In the genomic region with DNA sequence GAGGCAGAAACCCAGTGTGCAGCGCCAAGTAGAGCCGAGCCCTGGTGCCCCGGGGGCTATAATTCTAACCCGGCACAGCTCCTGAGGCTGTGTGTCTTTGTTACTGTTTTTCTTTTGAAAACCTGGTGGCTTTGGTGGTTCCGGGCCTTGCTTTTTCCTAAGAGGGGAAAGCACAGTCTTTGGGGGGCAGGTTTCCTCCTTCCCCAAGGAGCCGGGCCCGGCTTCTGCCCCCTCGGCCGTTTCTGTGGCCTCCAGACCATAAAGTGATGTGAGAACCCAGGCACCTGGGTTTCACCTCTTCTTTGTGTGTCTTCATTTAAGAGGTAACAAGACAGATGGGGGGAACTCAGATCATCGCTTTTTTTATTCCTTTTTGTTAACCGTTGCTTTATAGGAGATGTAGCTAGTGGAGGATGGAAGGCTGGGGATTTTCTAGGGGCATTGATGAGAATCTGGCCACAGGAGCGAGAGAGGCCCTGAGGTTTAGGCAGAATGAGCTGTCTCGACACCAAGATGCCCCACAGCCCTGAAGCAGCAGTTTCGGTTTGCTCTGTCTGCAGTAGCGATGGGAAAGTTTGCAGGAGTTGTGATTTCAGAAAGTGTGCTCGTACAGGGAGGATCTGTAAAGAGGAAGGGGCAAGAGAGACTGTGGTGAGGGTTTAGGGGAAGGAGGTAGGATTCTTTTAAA, we compare ENCODE assay signal across 8 cellular contexts.
DNase-seq lines count a peak whose midpoint lies in the region; ATAC-seq and TF ChIP-seq lines count a peak whose summit lies in the region.

No MANE protein-coding gene starts in this region.

- H3K27ac ChIP-seq in CD4-positive, alpha-beta memory T cell (ENCODE audit: low read depth, low read length) = peak overlapping the region; percentile 63
- no peak overlapping the region for H3K27ac ChIP-seq in ascending aorta

- peak; percentile 80 for ATAC-seq in HG03064 (IDR thresholded peaks at IDR 0.05; ENCODE audit: low read depth, unreplicated experiment)
- peak; percentile 98 for ATAC-seq in activated T-helper 17 cell treated with anti-CD3 and anti-CD28 coated beads, Interleukin-2, amount 50 U/mL, for 72 hours (replicated peaks)

- H3K27me3 ChIP-seq in CD4-positive, alpha-beta memory T cell (ENCODE audit: insufficient read depth, low read length) = no peaks in the 10 kb centered on the region
- no peaks in the 10 kb centered on the region for H3K27me3 ChIP-seq in ascending aorta

- peak overlapping the region in 1 of 2 donors; percentile 27 for H3K4me3 ChIP-seq in CD4-positive, alpha-beta memory T cell (ENCODE audit: low read length in 2 of 2)
- H3K4me3 ChIP-seq in ascending aorta = no peak overlapping the region

- H3K4me1 ChIP-seq in CD4-positive, alpha-beta memory T cell (ENCODE audit: insufficient read depth, low read length) = peaks cover 5% of the 10 kb centered on the region
- no peaks in the 10 kb centered on the region for H3K4me1 ChIP-seq in ascending aorta

- peak overlapping the region; percentile 84 to 91 (median 88) for H3K4me3 Mint-ChIP-seq in CD4-positive, alpha-beta memory T cell
- peak overlapping the region; percentile 61 for H3K4me3 Mint-ChIP-seq in activated T-helper 17 cell treated with anti-CD3 and anti-CD28 coated beads, Interleukin-2, amount 50 U/mL, for 72 hours

- no peaks in the 10 kb centered on the region for H3K9me3 Mint-ChIP-seq in CD4-positive, alpha-beta memory T cell
- no peaks in the 10 kb centered on the region for H3K9me3 Mint-ChIP-seq in activated T-helper 17 cell treated with anti-CD3 and anti-CD28 coated beads, Interleukin-2, amount 50 U/mL, for 72 hours

- peak overlapping the region; percentile 74 to 98 (median 94) for H3K27ac Mint-ChIP-seq in CD4-positive, alpha-beta memory T cell
- peak overlapping the region; percentile 17 for H3K27ac Mint-ChIP-seq in activated T-helper 17 cell treated with anti-CD3 and anti-CD28 coated beads, Interleukin-2, amount 50 U/mL, for 72 hours

- H3K36me3 ChIP-seq in CD4-positive, alpha-beta memory T cell (ENCODE audit: insufficient read depth, low read length) = no peaks in the 10 kb centered on the region
- H3K36me3 ChIP-seq in ascending aorta = peaks cover 18 to 19% of the 10 kb centered on the region in 2 donors

- no peaks in the 10 kb centered on the region for H3K27me3 Mint-ChIP-seq in CD4-positive, alpha-beta memory T cell
- no peaks in the 10 kb centered on the region for H3K27me3 Mint-ChIP-seq in activated T-helper 17 cell treated with anti-CD3 and anti-CD28 coated beads, Interleukin-2, amount 50 U/mL, for 72 hours

- H3K36me3 Mint-ChIP-seq in CD4-positive, alpha-beta memory T cell = peaks cover 8 to 25% of the 10 kb centered on the region in 2 donors
- H3K36me3 Mint-ChIP-seq in activated T-helper 17 cell treated with anti-CD3 and anti-CD28 coated beads, Interleukin-2, amount 50 U/mL, for 72 hours (ENCODE audit: low read depth) = peaks cover 43% of the 10 kb centered on the region

- DNase-seq in CD4-positive, alpha-beta memory T cell = peak in 4 of 5 donors; percentile 33 to 59 (median 54)
- DNase-seq in GM19240 (ENCODE audit: insufficient read length, low spot score) = peak; percentile 33
- DNase-seq in NCI-H526 treated with DMSO at 0.1 percent for 48 hours (lab: John Stamatoyannopoulos, UW) = no peak
- DNase-seq in HT-29 (ENCODE audit: low spot score) = no peak
- DNase-seq in ascending aorta (ENCODE audit: low spot score in 2 of 2) = no peak
- DNase-seq in AML-193 (lab: John Stamatoyannopoulos, UW) = no peak

- TF ChIP-seq CTCF in ascending aorta (IDR thresholded peaks at IDR 0.05) = no peak

- peaks cover 9 to 47% (median 26%) of the 10 kb centered on the region in 4 donors for H3K4me1 Mint-ChIP-seq in CD4-positive, alpha-beta memory T cell
- H3K4me1 Mint-ChIP-seq in activated T-helper 17 cell treated with anti-CD3 and anti-CD28 coated beads, Interleukin-2, amount 50 U/mL, for 72 hours = peaks cover 16% of the 10 kb centered on the region

- POLR2A ChIA-PET in CD4-positive, alpha-beta memory T cell (lab: Charles Lee; ENCODE audit: partially characterized antibody) = interaction anchor here (0.9 to 2.5 kb wide), 6 partner anchors 11 to 25 kb away, joined by 3 to 9 read pairs (median 4); no protein-coding TSS in a partner anchor

- intact Hi-C loops in CD4-positive, alpha-beta memory T cell (cut with micrococcal nuclease) = no loop called here
- intact Hi-C loops in ascending aorta (cut with DNase I) = no loop called here

- H3K9me3 ChIP-seq in CD4-positive, alpha-beta memory T cell (ENCODE audit: control insufficient read depth in 1 of 2, low read length in 2 of 2) = no peaks in the 10 kb centered on the region
- H3K9me3 ChIP-seq in ascending aorta = no peaks in the 10 kb centered on the region

- CTCF ChIA-PET in CD4-positive, alpha-beta memory T cell (lab: Charles Lee; ENCODE audit: partially characterized antibody) = interaction anchor here (0.9 to 2.0 kb wide), 4 partner anchors 11 to 22 kb away, joined by 3 to 11 read pairs (median 8); no protein-coding TSS in a partner anchor

Comparison
In these comparisons a context has a peak if more than half of its experiments do, and no peak if none do; other contexts are left out.
1. DNase-seq: peak in CD4-positive, alpha-beta memory T cell (4 of 5) and GM19240 (single experiment); none in NCI-H526 treated with DMSO at 0.1 percent for 48 hours (single experiment), HT-29 (single experiment), ascending aorta (0 of 2) and AML-193 (0 of 2).